ENCODE assay signal across 9 cellular contexts in the genomic region with DNA sequence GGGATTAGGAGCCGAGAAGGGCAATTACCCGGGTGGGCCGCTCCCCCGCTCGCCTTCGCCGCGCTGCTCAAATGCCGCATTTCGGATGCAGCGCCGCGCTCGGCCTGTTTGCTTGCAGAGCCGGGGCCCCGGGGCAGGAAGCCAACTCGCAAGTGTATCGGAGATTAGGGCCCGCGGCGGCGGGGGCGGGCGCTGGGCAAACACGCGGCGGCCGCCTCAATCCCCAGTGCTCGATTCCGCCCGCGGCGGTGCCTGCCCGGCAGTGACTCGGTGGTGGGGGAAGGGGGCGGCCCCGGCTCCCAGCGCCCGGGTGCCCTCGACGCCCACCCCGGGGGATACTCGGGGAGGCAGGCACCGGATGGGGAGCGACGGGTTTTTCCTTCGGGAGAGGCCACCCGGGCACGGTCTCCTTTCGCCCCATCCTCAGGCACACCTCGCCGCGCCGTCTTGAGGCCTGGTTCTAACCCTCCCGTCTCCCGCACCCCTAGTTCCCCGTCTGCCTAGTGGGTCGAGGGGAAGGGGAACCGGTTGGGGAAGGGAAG. TPM values are rescaled to one million over a fixed set of nuclear protein-coding genes. Genes with fewer than 3 reads are reported as not detected.
DNase-seq lines count a peak whose midpoint lies in the region; ATAC-seq and TF ChIP-seq lines count a peak whose summit lies in the region.
"Had no signal": no experiment of that assay in that cellular context is flagged by ENCODE, and none has a peak within 500 bp of the region (broad histone marks: within the 10 kb centered on the region; RNA-seq: fewer than 3 reads in every experiment).

No MANE protein-coding gene starts in this region.

- no peaks in the 10 kb centered on the region for H3K9me3 Mint-ChIP-seq in activated naive CD8-positive, alpha-beta T cell (ENCODE audit: low read depth)

- TF ChIP-seq EP300 in ovary (IDR thresholded peaks at IDR 0.05) = no peak

- ATAC-seq in Right ventricle myocardium superior (ENCODE audit: poor library complexity) (peak; percentile 48), HG03520 (IDR thresholded peaks at IDR 0.05; ENCODE audit: unreplicated experiment) (no peak)
- ATAC-seq: HCT116 had no signal

- no peaks in the 10 kb centered on the region for H3K79me2 ChIP-seq in SU-DHL-6 (ENCODE audit: insufficient read depth, low read length)

- H3K27me3 ChIP-seq in BLaER1 (peaks cover 37% of the 10 kb centered on the region), SU-DHL-6 (ENCODE audit: low read length) (no peaks in the 10 kb centered on the region), ovary (no peaks in the 10 kb centered on the region), tibial artery (peaks cover 0 to 22% of the 10 kb centered on the region in 2 donors)

- H3K9ac ChIP-seq in BLaER1 (peak overlapping the region; percentile 66), SU-DHL-6 (ENCODE audit: low read length) (0 out of 2 replicates have a peak overlapping the region, but pooled peaks have one; percentile 16)

- no peaks in the 10 kb centered on the region for H3K9me2 ChIP-seq in SU-DHL-6 (replicated peaks; ENCODE audit: insufficient read depth, low read length)

- H3F3A ChIP-seq in SU-DHL-6 (ENCODE audit: insufficient read depth) = no peaks in the 10 kb centered on the region

- no peak overlapping the region for H3K27ac Mint-ChIP-seq in activated naive CD8-positive, alpha-beta T cell

- peaks cover 18% of the 10 kb centered on the region for H3K4me1 Mint-ChIP-seq in activated naive CD8-positive, alpha-beta T cell (ENCODE audit: low read depth)

- H3K4me2 ChIP-seq in BLaER1 (peak overlapping the region; percentile 99), SU-DHL-6 (ENCODE audit: low read depth, low read length, poor library complexity, severe bottlenecking) (peak overlapping the region; percentile 68)

- no peaks in the 10 kb centered on the region for H3K36me3 Mint-ChIP-seq in activated naive CD8-positive, alpha-beta T cell

- H3K36me3 ChIP-seq in BLaER1 (no peaks in the 10 kb centered on the region), SU-DHL-6 (ENCODE audit: low read length) (no peaks in the 10 kb centered on the region), ovary (no peaks in the 10 kb centered on the region), tibial artery (no peaks in the 10 kb centered on the region)

- H4K20me1 ChIP-seq in BLaER1 (no peaks in the 10 kb centered on the region), SU-DHL-6 (ENCODE audit: low read depth, low read length) (no peaks in the 10 kb centered on the region)

- WGBS in ovary, 3 donors = 1% methylated on average over 23 to 59 of the region's 59 CpGs

- H3K4me3 Mint-ChIP-seq in activated naive CD8-positive, alpha-beta T cell = peak overlapping the region; percentile 90

- no peaks in the 10 kb centered on the region for H3K9me3 ChIP-seq in BLaER1
- H3K9me3 ChIP-seq in SU-DHL-6 (ENCODE audit: insufficient read depth, low read length) = no peaks in the 10 kb centered on the region
- H3K9me3 ChIP-seq in ovary = no peaks in the 10 kb centered on the region
- no peaks in the 10 kb centered on the region for H3K9me3 ChIP-seq in tibial artery

- TF ChIP-seq CTCF in SU-DHL-6 (IDR thresholded peaks at IDR 0.05; ENCODE audit: insufficient read depth, low read length, poor library complexity, severe bottlenecking) (no peak), ovary (IDR thresholded peaks at IDR 0.05) (no peak), tibial artery (IDR thresholded peaks at IDR 0.05) (no peak)

- peak; percentile 44 for DNase-seq in HEK293T (ENCODE audit: extremely low spot score)
- peak; percentile 93 for DNase-seq in Right ventricle myocardium superior
- DNase-seq in ovary = peak; percentile 74 to 86 (median 80)
- peak; percentile 80 to 83 for DNase-seq in tibial artery

- peak overlapping the region; percentile 53 for H2AFZ ChIP-seq in SU-DHL-6 (ENCODE audit: low read depth, low read length, severe bottlenecking)

- H3K4me1 ChIP-seq in BLaER1 (peaks cover 27% of the 10 kb centered on the region), ovary (ENCODE audit: insufficient read depth) (peaks cover 2% of the 10 kb centered on the region), tibial artery (peaks cover 0 to 26% (median 23%) of the 10 kb centered on the region in 4 donors)

- H3K27ac ChIP-seq in BLaER1 = peak overlapping the region; percentile 53
- no peak overlapping the region for H3K27ac ChIP-seq in SU-DHL-6 (ENCODE audit: low read depth, low read length)
- no peak overlapping the region for H3K27ac ChIP-seq in ovary
- H3K27ac ChIP-seq in tibial artery = peak overlapping the region; percentile 81 to 83

- intact Hi-C loops in Right ventricle myocardium superior (cut with DNase I) (loop anchor here (5.0 kb wide), 2 partner anchors 103 to 283 kb away; a partner anchor contains a TSS), ovary (cut with DNase I) (loop anchor here (5.0 to 10.0 kb wide), 5 partner anchors 88 to 401 kb away; a partner anchor contains a TSS), tibial artery (cut with DNase I; ENCODE audit: low total_unique reads) (loop anchor here (2.0 to 5.0 kb wide), 2 partner anchors 37 to 183 kb away; no protein-coding TSS in a partner anchor)

- TF ChIP-seq POLR2A in ovary (IDR thresholded peaks at IDR 0.05) = no peak

- CTCF ChIA-PET in HEK293T (lab: Yijun Ruan, JAX) = no interaction called here

- H3K4me3 ChIP-seq in BLaER1 (peak overlapping the region; percentile 68), SU-DHL-6 (ENCODE audit: insufficient read depth, low read length, poor library complexity, severe bottlenecking) (no peak overlapping the region), ovary (peak overlapping the region; percentile 23), tibial artery (peak overlapping the region; percentile 62 to 70)

- POLR2A ChIA-PET in HEK293T (lab: Yijun Ruan, JAX) = interaction anchor here (1.4 to 1.8 kb wide), 3 partner anchors 37 to 283 kb away, joined by 3 to 7 read pairs (median 3); no protein-coding TSS in a partner anchor

- H3K27me3 Mint-ChIP-seq in activated naive CD8-positive, alpha-beta T cell = peaks cover 17% of the 10 kb centered on the region

TF ChIP-seq in HEK293T, 16 proteins besides CTCF, POLR2A, EP300 and RAD21:
- TF ChIP-seq SP1 (IDR thresholded peaks at IDR 0.05) = no peak
- TF ChIP-seq L3MBTL2 (conservative IDR thresholded peaks at IDR 0.05) = 0 out of 2 replicates have a peak, but pooled peaks have one; percentile 17
- TF ChIP-seq SUZ12 (IDR thresholded peaks at IDR 0.05) = no peak
- TF ChIP-seq, protein P1, sequence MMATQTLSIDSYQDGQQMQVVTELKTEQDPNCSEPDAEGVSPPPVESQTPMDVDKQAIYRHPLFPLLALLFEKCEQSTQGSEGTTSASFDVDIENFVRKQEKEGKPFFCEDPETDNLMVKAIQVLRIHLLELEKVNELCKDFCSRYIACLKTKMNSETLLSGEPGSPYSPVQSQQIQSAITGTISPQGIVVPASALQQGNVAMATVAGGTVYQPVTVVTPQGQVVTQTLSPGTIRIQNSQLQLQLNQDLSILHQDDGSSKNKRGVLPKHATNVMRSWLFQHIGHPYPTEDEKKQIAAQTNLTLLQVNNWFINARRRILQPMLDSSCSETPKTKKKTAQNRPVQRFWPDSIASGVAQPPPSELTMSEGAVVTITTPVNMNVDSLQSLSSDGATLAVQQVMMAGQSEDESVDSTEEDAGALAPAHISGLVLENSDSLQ (IDR thresholded peaks at IDR 0.05) = no peak
- no peak for TF ChIP-seq NFRKB (IDR thresholded peaks at IDR 0.05)
- no peak for TF ChIP-seq FOXM1 (IDR thresholded peaks at IDR 0.05; ENCODE audit: borderline replicate concordance)
- no peak for TF ChIP-seq ELF4 (IDR thresholded peaks at IDR 0.05)
- TF ChIP-seq ARNT (IDR thresholded peaks at IDR 0.05) = no peak

RNA-seq across cellular contexts. Expression of a gene that starts 26.6 kb away (rescaled TPM):
- total RNA-seq in Right ventricle myocardium superior (not detected), ovary (not detected)
- polyA plus RNA-seq in ovary = not detected

RNA-seq across cellular contexts. Expression of a gene that starts 38.3 kb away (rescaled TPM):
- total RNA-seq in Right ventricle myocardium superior (15.5 TPM), ovary (10 to 100 TPM; 14.1 to 37.9 (median 27.3) TPM)
- polyA plus RNA-seq in ovary = 10 to 100 TPM; 18.2 to 21.6 TPM

RNA-seq across cellular contexts. Expression of a gene that starts 57.3 kb away (rescaled TPM):
- total RNA-seq in Right ventricle myocardium superior = 91.6 TPM
- 10 to 100 TPM in 6 of 7 donors, 1 to 10 TPM in 1; 7.7 to 19.7 (median 12.2) TPM for total RNA-seq in ovary
- 10 to 100 TPM in 1 of 2 donors, 1 to 10 TPM in 1; 9.7 to 11.8 TPM for polyA plus RNA-seq in ovary

RNA-seq across cellular contexts. Expression of a gene that starts 58.4 kb away (rescaled TPM):
- 194 TPM for total RNA-seq in Right ventricle myocardium superior
- total RNA-seq in ovary = 100 to 1,000 TPM; 143 to 272 (median 220) TPM
- 100 to 1,000 TPM; 157 to 289 TPM for polyA plus RNA-seq in ovary

Comparison
In these comparisons a context has a peak if more than half of its experiments do, and no peak if none do; other contexts are left out.
1. H3K27ac ChIP-seq: peak in BLaER1 (single experiment) and tibial artery (2 of 2); none in SU-DHL-6 (single experiment) and ovary (0 of 2).
2. Peak in every context shown above with its lines, with median percentiles within 50 percentile points of each other: DNase-seq.